Comparison of ENCODE assay signal across 8 cellular contexts in genomic region chr3:113019182-113020137, GRCh38. TPM values are rescaled to one million over a fixed set of nuclear protein-coding genes. Genes with fewer than 3 reads are reported as not detected.
A peak's percentile ranks its signal among the peaks of the same experiment; 100 is the strongest.
DNase-seq lines count a peak whose midpoint lies in the region; ATAC-seq, FAIRE-seq and TF ChIP-seq lines count a peak whose summit lies in the region.

No MANE protein-coding gene starts in this region.

- DNase-seq in BE2C (peak; percentile 94), GM19239 (ENCODE audit: insufficient read length, low spot score) (peak; percentile 77), NCI-H510A treated with DMSO at 0.1 percent for 48 hours (lab: John Stamatoyannopoulos, UW) (peak; percentile 45), colonic mucosa (peak; percentile 91), kidney tubule cell (ENCODE audit: low spot score) (peak; percentile 95)
- peak; percentile 87 to 89 for DNase-seq in activated CD4-positive, alpha-beta T cell treated with anti-CD3 and anti-CD28 coated beads for 4 hours
- peak; percentile 55 to 77 for DNase-seq in stimulated activated CD4-positive, alpha-beta T cell treated with anti-CD3 and anti-CD28 coated beads, Interleukin-1b, Interleukin-23, amount 100 ng/mL, for 1 hour (ENCODE audit: low read depth in 2 of 2)

- intact Hi-C loops in colonic mucosa (cut with DNase I): no loop called here

- peak; percentile 91 for FAIRE-seq in GM19239 (lab: Jason Lieb, UNC)

- peak overlapping the region; percentile 85 for H3K4me3 ChIP-seq in BE2C (ENCODE audit: low read depth, low read length)
- peak overlapping the region; percentile 64 for H3K4me3 ChIP-seq in colonic mucosa

- H3K27me3 ChIP-seq in BE2C: no peaks in the 10 kb centered on the region
- H3K27me3 ChIP-seq in colonic mucosa: no peaks in the 10 kb centered on the region

- H3K9me3 ChIP-seq in BE2C (no peaks in the 10 kb centered on the region), colonic mucosa (no peaks in the 10 kb centered on the region)

- H3K36me3 ChIP-seq in BE2C: peaks cover 16% of the 10 kb centered on the region
- H3K36me3 ChIP-seq in colonic mucosa: no peaks in the 10 kb centered on the region

- H3K27ac ChIP-seq in colonic mucosa: peak overlapping the region; percentile 85

- TF ChIP-seq CTCF in BE2C (IDR thresholded peaks at IDR 0.05; ENCODE audit: low read depth, low read length): no peak
- no peak for TF ChIP-seq CTCF in colonic mucosa (IDR thresholded peaks at IDR 0.05)

- ATAC-seq in HG03442 (IDR thresholded peaks at IDR 0.05; ENCODE audit: unreplicated experiment): peak; percentile 87

- H3K9ac ChIP-seq in colonic mucosa (ENCODE audit: low read depth in 2 of 2, low read length in 2 of 2): peak overlapping the region; percentile 87 to 94

- H3K4me1 ChIP-seq in BE2C: 0 out of 2 replicates have a peak, but pooled peaks cover 4% of the 10 kb centered on the region
- no peaks in the 10 kb centered on the region for H3K4me1 ChIP-seq in colonic mucosa

RNA-seq across cellular contexts. Expression of gene GTPBP8, which starts 28.7 kb away (rescaled TPM):
- 19.2 TPM for polyA plus RNA-seq in BE2C (2012; ENCODE audit: insufficient read depth, insufficient read length, low read depth)
- total RNA-seq in colonic mucosa: 10 to 100 TPM; 17.0 to 17.2 TPM

RNA-seq across cellular contexts. Expression of gene CD200R1, which starts 44.6 kb away (rescaled TPM):
- 2.8 TPM for polyA plus RNA-seq in BE2C (2012; ENCODE audit: insufficient read depth, insufficient read length, low read depth)
- total RNA-seq in colonic mucosa: 1 to 10 TPM in 1 of 2 donors, under 1 TPM in 1; 0.84 to 1.1 TPM

Comparison
In these comparisons a context has a peak if more than half of its experiments do, and no peak if none do; other contexts are left out.
1. Peak in every context shown above with its lines: DNase-seq, ATAC-seq, H3K4me3 ChIP-seq and H3K27ac ChIP-seq.
2. DNase-seq: peak in every context shown above with its lines; median percentile 95 in kidney tubule cell; 94 in BE2C; 91 in colonic mucosa; 88 in activated CD4-positive, alpha-beta T cell treated with anti-CD3 and anti-CD28 coated beads for 4 hours; 77 in GM19239; 66 in stimulated activated CD4-positive, alpha-beta T cell treated with anti-CD3 and anti-CD28 coated beads, Interleukin-1b, Interleukin-23, amount 100 ng/mL, for 1 hour; 45 in NCI-H510A treated with DMSO at 0.1 percent for 48 hours.